Comparison of ENCODE assay signal across 12 cellular contexts in genomic region chr14:103031956-103032355, GRCh38. TPM values are rescaled to one million over a fixed set of nuclear protein-coding genes. Genes with fewer than 3 reads are reported as not detected.
DNase-seq lines count a peak whose midpoint lies in the region; ATAC-seq and TF ChIP-seq lines count a peak whose summit lies in the region.
"Had no signal": no experiment of that assay in that cellular context is flagged by ENCODE, and none has a peak within 500 bp of the region (broad histone marks: within the 10 kb centered on the region; RNA-seq: fewer than 3 reads in every experiment).

No MANE protein-coding gene starts in this region.

- peaks cover 3% of the 10 kb centered on the region for H3K4me1 ChIP-seq in testis

- WGBS in testis, 2 donors = 63 to 69% methylated on average over 9 of the region's 9 CpGs

- intact Hi-C loops in testis (cut with DNase I; ENCODE audit: low total_unique reads) = no loop called here

- CTCF ChIA-PET in activated CD8-positive, alpha-beta memory T cell treated with anti-CD3 and anti-CD28 coated beads, Interleukin-2, amount 10 ng/mL, durations not matched to agents 7 days and 5 days (lab: Charles Lee) = interaction anchor here (0.7 to 0.9 kb wide), 2 partner anchors 10 to 16 kb away, joined by 3 read pairs; no protein-coding TSS in a partner anchor

- H3K9me3 Mint-ChIP-seq in mesothelial cell of epicardium = peaks cover 2% of the 10 kb centered on the region
- no peaks in the 10 kb centered on the region for H3K9me3 Mint-ChIP-seq in activated CD8-positive, alpha-beta memory T cell treated with anti-CD3 and anti-CD28 coated beads, Interleukin-2, amount 10 ng/mL, durations not matched to agents 7 days and 5 days (ENCODE audit: low read depth)
- H3K9me3 Mint-ChIP-seq: neural crest cell had no signal

- in situ Hi-C loops in brain microvascular endothelial cell (cut with HindIII; ENCODE audit: low pct_ligation_motif_present, low sequenced_read_pairs) = no loop called here

- H3K27ac ChIP-seq in brain microvascular endothelial cell (no peak overlapping the region), testis (peak overlapping the region in 1 of 2 donors; percentile 63)
- H3K27ac ChIP-seq: coronary artery had no signal

- no peak for TF ChIP-seq POLR2A in testis (IDR thresholded peaks at IDR 0.05)

- no peak for ATAC-seq in activated CD8-positive, alpha-beta memory T cell treated with anti-CD3 and anti-CD28 coated beads, Interleukin-2, amount 10 ng/mL, durations not matched to agents 7 days and 5 days

- H3K36me3 ChIP-seq in brain microvascular endothelial cell (replicated peaks) = no peaks in the 10 kb centered on the region
- no peaks in the 10 kb centered on the region for H3K36me3 ChIP-seq in testis (ENCODE audit: low read depth, missing control alignments)

- peak overlapping the region; percentile 18 for H3K27ac Mint-ChIP-seq in mesothelial cell of epicardium
- H3K27ac Mint-ChIP-seq in activated CD8-positive, alpha-beta memory T cell treated with anti-CD3 and anti-CD28 coated beads, Interleukin-2, amount 10 ng/mL, durations not matched to agents 7 days and 5 days = no peak overlapping the region

- peaks cover 14% of the 10 kb centered on the region for H3K4me1 Mint-ChIP-seq in mesothelial cell of epicardium
- no peaks in the 10 kb centered on the region for H3K4me1 Mint-ChIP-seq in activated CD8-positive, alpha-beta memory T cell treated with anti-CD3 and anti-CD28 coated beads, Interleukin-2, amount 10 ng/mL, durations not matched to agents 7 days and 5 days

- no peaks in the 10 kb centered on the region for H3K9me3 ChIP-seq in testis

- H3K27me3 Mint-ChIP-seq in mesothelial cell of epicardium (ENCODE audit: low read depth) = no peaks in the 10 kb centered on the region
- peaks cover 7% of the 10 kb centered on the region for H3K27me3 Mint-ChIP-seq in activated CD8-positive, alpha-beta memory T cell treated with anti-CD3 and anti-CD28 coated beads, Interleukin-2, amount 10 ng/mL, durations not matched to agents 7 days and 5 days

- H3K4me3 Mint-ChIP-seq in mesothelial cell of epicardium = no peak overlapping the region
- H3K4me3 Mint-ChIP-seq in activated CD8-positive, alpha-beta memory T cell treated with anti-CD3 and anti-CD28 coated beads, Interleukin-2, amount 10 ng/mL, durations not matched to agents 7 days and 5 days = no peak overlapping the region
- H3K4me3 Mint-ChIP-seq: neural crest cell had no signal

- H3K36me3 Mint-ChIP-seq in mesothelial cell of epicardium = peaks cover 2% of the 10 kb centered on the region
- no peaks in the 10 kb centered on the region for H3K36me3 Mint-ChIP-seq in activated CD8-positive, alpha-beta memory T cell treated with anti-CD3 and anti-CD28 coated beads, Interleukin-2, amount 10 ng/mL, durations not matched to agents 7 days and 5 days

- H3K4me3 ChIP-seq in brain microvascular endothelial cell (ENCODE audit: low read depth, low read length) (no peak overlapping the region), testis (no peak overlapping the region)
- H3K4me3 ChIP-seq: coronary artery had no signal

- H3K27me3 ChIP-seq in brain microvascular endothelial cell (replicated peaks) = no peaks in the 10 kb centered on the region
- no peaks in the 10 kb centered on the region for H3K27me3 ChIP-seq in testis

- DNase-seq in COLO668 (lab: John Stamatoyannopoulos, UW; ENCODE audit: unreplicated experiment) = peak; percentile 56
- DNase-seq in brain microvascular endothelial cell = no peak
- DNase-seq in mesothelial cell of epicardium (ENCODE audit: low spot score in 2 of 2, unreplicated experiment in 2 of 2) = no peak
- no peak for DNase-seq in testis
- no peak for DNase-seq in stimulated activated CD4-positive, alpha-beta T cell treated with anti-CD3 and anti-CD28 coated beads, Interleukin-2, amount 100 ng/mL, for 48 hours
- DNase-seq in activated CD8-positive, alpha-beta memory T cell treated with anti-CD3 and anti-CD28 coated beads, Interleukin-2, amount 10 ng/mL, durations not matched to agents 7 days and 5 days = no peak
- DNase-seq in DMS153 treated with DMSO at 0.1 percent for 48 hours (lab: John Stamatoyannopoulos, UW; ENCODE audit: unreplicated experiment) = no peak
- DNase-seq: DND-41 had no signal

- peak; percentile 38; the same call in 1 of the 2 replicates for TF ChIP-seq CTCF in LNCAP (IDR thresholded peaks at IDR 0.05)
- TF ChIP-seq CTCF in brain microvascular endothelial cell (IDR thresholded peaks at IDR 0.05; ENCODE audit: low read depth, low read length, missing control alignments) = peak; percentile 31
- TF ChIP-seq CTCF in mesothelial cell of epicardium (IDR thresholded peaks at IDR 0.05; ENCODE audit: unreplicated experiment) = no peak
- no peak for TF ChIP-seq CTCF in testis (IDR thresholded peaks at IDR 0.05)

RNA-seq across cellular contexts. Expression of gene CDC42BPB, which starts 25.4 kb away (rescaled TPM):
- total RNA-seq in mesothelial cell of epicardium (92.9 to 103 TPM (median 99.4 TPM) in 3 replicates), testis (100 to 1,000 TPM; 201 to 216 TPM)
- 90.3 TPM for polyA plus RNA-seq in testis (ENCODE audit: insufficient read depth, low read depth, low replicate concordance)
- under 1 TPM; 0.35 to 0.56 TPM for total RNA-seq in activated CD8-positive, alpha-beta memory T cell treated with anti-CD3 and anti-CD28 coated beads, Interleukin-2, amount 10 ng/mL, durations not matched to agents 7 days and 5 days

RNA-seq across cellular contexts. Expression of gene LBHD2, which starts 52.1 kb away (rescaled TPM):
- not detected in 3 replicates for total RNA-seq in mesothelial cell of epicardium
- total RNA-seq in testis = 1 to 10 TPM; 1.9 to 5.6 TPM
- 3.9 TPM for polyA plus RNA-seq in testis (ENCODE audit: insufficient read depth, low read depth, low replicate concordance)
- total RNA-seq in activated CD8-positive, alpha-beta memory T cell treated with anti-CD3 and anti-CD28 coated beads, Interleukin-2, amount 10 ng/mL, durations not matched to agents 7 days and 5 days = not detected
- total RNA-seq: neural crest cell; T-helper 2 cell treated with Interferon-gamma antibody and Interleukin-4, amounts not matched to agents 100 ng/mL and 5 ng/mL, for 36 hours had no signal

Comparison
In these comparisons a context has a peak if more than half of its experiments do, and no peak if none do; other contexts are left out.
1. CTCF ChIP-seq: peak in LNCAP (single experiment) and brain microvascular endothelial cell (single experiment); none in mesothelial cell of epicardium (single experiment) and testis (0 of 3).
2. RNA of gene CDC42BPB, which starts 25.4 kb away (total RNA-seq): 201 to 216 TPM in testis and 92.9 to 103 TPM in mesothelial cell of epicardium; 0.35 to 0.56 TPM in activated CD8-positive, alpha-beta memory T cell treated with anti-CD3 and anti-CD28 coated beads, Interleukin-2, amount 10 ng/mL, durations not matched to agents 7 days and 5 days; every median in the first group is over 10 times any median in the second.